ENCODE assay signal across 14 cellular contexts in the genomic region with DNA sequence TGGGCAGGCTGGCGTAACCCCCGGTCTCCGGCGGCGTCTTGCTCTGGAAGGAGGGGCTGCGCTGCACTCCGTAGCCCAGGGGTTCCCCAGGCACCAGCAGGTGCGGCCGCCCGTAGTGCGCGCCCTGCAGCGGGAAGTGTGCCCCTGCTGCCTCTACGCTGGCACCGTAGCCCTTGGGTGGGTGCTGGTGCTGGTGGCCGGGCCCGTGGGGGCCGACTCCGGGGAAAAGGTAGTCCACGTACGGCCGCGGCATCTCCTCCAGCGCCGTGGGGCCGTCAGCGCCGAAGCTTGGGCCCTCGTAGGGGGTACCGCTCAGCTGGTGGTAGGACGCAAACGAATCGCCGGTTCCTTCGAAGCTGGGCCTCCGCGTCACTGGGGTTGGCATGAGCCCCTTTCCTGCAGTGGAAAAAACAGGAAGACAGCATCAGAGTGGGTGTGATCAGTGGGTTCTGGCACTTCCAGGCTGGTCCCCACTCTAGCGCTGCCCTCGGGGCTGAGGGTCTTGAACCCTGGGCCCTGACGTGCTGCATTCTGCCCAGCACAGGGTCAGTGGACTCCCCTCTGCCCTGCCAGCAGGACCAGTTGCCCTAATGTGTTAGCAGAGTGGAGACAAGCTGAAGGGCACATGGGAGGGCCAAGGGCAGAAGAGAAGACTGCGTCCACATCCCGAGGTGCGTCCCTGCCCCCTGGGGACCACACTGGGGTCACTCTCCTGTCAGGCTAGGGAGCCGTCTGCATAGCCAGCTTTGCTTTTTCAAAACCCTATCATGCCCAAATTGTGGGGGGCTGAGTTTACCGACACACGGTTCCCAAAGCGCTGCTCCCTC.
DNase-seq lines count a peak whose midpoint lies in the region; ATAC-seq and TF ChIP-seq lines count a peak whose summit lies in the region.
"Had no signal": no experiment of that assay in that cellular context is flagged by ENCODE, and none has a peak within 500 bp of the region (broad histone marks: within the 10 kb centered on the region; RNA-seq: fewer than 3 reads in every experiment).

No MANE protein-coding gene starts in this region.

- peaks cover 10% of the 10 kb centered on the region for H3K4me1 ChIP-seq in IMR-90 (ENCODE audit: control insufficient read depth, insufficient read depth, low read length)
- peaks cover 0 to 14% (median 6%) of the 10 kb centered on the region in 9 donors for H3K4me1 ChIP-seq in heart right ventricle

- no peak overlapping the region for H2BK20ac ChIP-seq in IMR-90 (ENCODE audit: low read depth, low read length)

- H4K5ac ChIP-seq in IMR-90 (ENCODE audit: low read depth, low read length): no peak overlapping the region; the same call in 1 of the 2 replicates

- no peak overlapping the region for H3K56ac ChIP-seq in IMR-90 (ENCODE audit: extremely low read depth, insufficient read depth, low read length)

- ATAC-seq in IMR-90 (ENCODE audit: low read depth): no peak
- peak in 5 of 8 donors; percentile 20 to 54 (median 45) for ATAC-seq in heart right ventricle
- ATAC-seq in HG03095 (IDR thresholded peaks at IDR 0.05; ENCODE audit: unreplicated experiment): no peak

- no peak overlapping the region for H4K8ac ChIP-seq in IMR-90 (ENCODE audit: low read depth in 2 of 2, low read length in 2 of 2)

- no peak overlapping the region for H3K4me3 ChIP-seq in IMR-90 (ENCODE audit: insufficient read depth, low read depth, low read length)
- no peak overlapping the region for H3K4me3 ChIP-seq in heart right ventricle

- in situ Hi-C loops in IMR-90 (cut with MboI; ENCODE audit: low sequenced_read_pairs): no loop called here

- DNase-seq in IMR-90: no peak
- no peak for DNase-seq in heart right ventricle
- DNase-seq in type B pancreatic cell (ENCODE audit: extremely low spot score, unreplicated experiment): peak; percentile 60
- DNase-seq in MCF 10A (ENCODE audit: unreplicated experiment): no peak
- no peak for DNase-seq in T1000 (lab: John Stamatoyannopoulos, UW)
- DNase-seq: CD4-positive, CD25-positive, alpha-beta regulatory T cell; EL; NCI-H1436 treated with DMSO at 0.1 percent for 48 hours; NCI-H2029 treated with DMSO at 0.1 percent for 48 hours; NCI-H510A; NCI-H82; SK-N-SH had no signal

- H3K14ac ChIP-seq in IMR-90 (replicated peaks; ENCODE audit: low read depth, low read length): no peak overlapping the region

- no peak overlapping the region for H3K23ac ChIP-seq in IMR-90 (ENCODE audit: low read depth, low read length)

- H3K36me3 Mint-ChIP-seq in nephron (ENCODE audit: low read depth) (peaks cover 57% of the 10 kb centered on the region), type B pancreatic cell (peaks cover 30% of the 10 kb centered on the region), MCF 10A (ENCODE audit: insufficient read depth, unreplicated experiment) (peaks cover 52% of the 10 kb centered on the region)
- H3K36me3 Mint-ChIP-seq: CD4-positive, CD25-positive, alpha-beta regulatory T cell had no signal

- H3K9me1 ChIP-seq in IMR-90 (ENCODE audit: insufficient read depth, low read length): peaks cover 27% of the 10 kb centered on the region

- H3K9ac ChIP-seq in IMR-90 (ENCODE audit: low read depth, low read length): no peak overlapping the region
- H3K9ac ChIP-seq: SK-N-SH had no signal

- H2AFZ ChIP-seq in IMR-90 (replicated peaks; ENCODE audit: low read length, poor library complexity): peak overlapping the region; percentile 52

- no peak overlapping the region; the same call in 1 of the 2 replicates for H3K4ac ChIP-seq in IMR-90 (ENCODE audit: low read depth, low read length)

- intact Hi-C loops in IMR-90 (cut with micrococcal nuclease) (no loop called here), heart right ventricle (cut with DNase I) (loop anchor here in 1 of 10 donors (10.0 kb wide), 1 partner anchor 66 kb away; no protein-coding TSS in a partner anchor), MCF 10A (cut with micrococcal nuclease) (no loop called here)

- no peak overlapping the region; the same call in 1 of the 2 replicates for H3K18ac ChIP-seq in IMR-90 (ENCODE audit: low read depth, low read length)

- peak overlapping the region; percentile 45 for H2AK9ac ChIP-seq in IMR-90 (replicated peaks; ENCODE audit: low read depth, low read length, poor library complexity)

- TF ChIP-seq RAD21 in IMR-90 (IDR thresholded peaks at IDR 0.05; ENCODE audit: low read length): no peak

- no peaks in the 10 kb centered on the region for H3K9me3 Mint-ChIP-seq in nephron
- H3K9me3 Mint-ChIP-seq in type B pancreatic cell: no peaks in the 10 kb centered on the region
- no peaks in the 10 kb centered on the region for H3K9me3 Mint-ChIP-seq in MCF 10A (ENCODE audit: unreplicated experiment)
- H3K9me3 Mint-ChIP-seq: CD4-positive, CD25-positive, alpha-beta regulatory T cell had no signal

- H3K27ac ChIP-seq in IMR-90 (ENCODE audit: insufficient read depth, low read length) (peak overlapping the region; percentile 85; the same call in 1 of the 2 replicates), heart right ventricle (peak overlapping the region in 4 of 10 donors; percentile 12 to 57 (median 28))

- CTCF ChIA-PET in IMR-90 (lab: Yijun Ruan, JAX) (no interaction called here), MCF 10A (lab: Yijun Ruan, JAX) (no interaction called here)

- WGBS in IMR-90 (ENCODE audit: extremely low coverage in 2 of 2, insufficient read length in 1 of 2), 2 experiments: 97% methylated on average over 24 of the region's 47 CpGs; no CpG with 5 or more reads in 1 of the 2 experiments
- WGBS in heart right ventricle, 2 donors: 92 to 93% methylated on average over 47 of the region's 47 CpGs

- H3K27me3 ChIP-seq in IMR-90 (ENCODE audit: control insufficient read depth, insufficient read depth, low read length) (no peaks in the 10 kb centered on the region), heart right ventricle (no peaks in the 10 kb centered on the region)

- no peak overlapping the region; the same call in 1 of the 2 replicates for H3K4me2 ChIP-seq in IMR-90 (ENCODE audit: low read depth, low read length)
- H3K4me2 ChIP-seq: SK-N-SH had no signal

- H3K4me3 Mint-ChIP-seq in nephron: no peak overlapping the region
- no peak overlapping the region for H3K4me3 Mint-ChIP-seq in type B pancreatic cell
- no peak overlapping the region for H3K4me3 Mint-ChIP-seq in MCF 10A (ENCODE audit: unreplicated experiment)
- H3K4me3 Mint-ChIP-seq: CD4-positive, CD25-positive, alpha-beta regulatory T cell had no signal

- POLR2A ChIA-PET in IMR-90 (lab: Charles Lee; ENCODE audit: unreplicated experiment) (no interaction called here), MCF 10A (lab: Yijun Ruan, JAX) (no interaction called here)

- dilution Hi-C loops in IMR-90 (cut with HindIII; ENCODE audit: low sequenced_read_pairs, unreplicated experiment): no loop called here

- H3K36me3 ChIP-seq in IMR-90 (ENCODE audit: control insufficient read depth, insufficient read depth, low read length) (peaks cover 55% of the 10 kb centered on the region), heart right ventricle (peaks cover 4 to 83% (median 50%) of the 10 kb centered on the region in 9 donors)

- peaks cover 35 to 74% of the 10 kb centered on the region in 2 experiments for H3K79me1 ChIP-seq in IMR-90 (ENCODE audit: low read depth in 1 of 2, low read length in 2 of 2)

- TF ChIP-seq POLR2A in IMR-90 (IDR thresholded peaks at IDR 0.05; ENCODE audit: low read depth, low read length): no peak

- H3K27ac Mint-ChIP-seq in nephron: peak overlapping the region in 2 of 3 experiments; percentile 74 to 76
- no peak overlapping the region for H3K27ac Mint-ChIP-seq in type B pancreatic cell
- no peak overlapping the region for H3K27ac Mint-ChIP-seq in MCF 10A (ENCODE audit: low read depth, unreplicated experiment)
- H3K27ac Mint-ChIP-seq: CD4-positive, CD25-positive, alpha-beta regulatory T cell had no signal

- BruUV-seq in IMR-90 (replicated peaks; lab: Mats Ljungman, UMichigan): no TSS peak
- BruUV-seq in MCF 10A (replicated peaks; lab: Mats Ljungman, UMichigan): no TSS peak

- peaks cover 74% of the 10 kb centered on the region for H4K20me1 ChIP-seq in IMR-90 (ENCODE audit: insufficient read depth, low read length)

- peaks cover 3% of the 10 kb centered on the region for H3K27me3 Mint-ChIP-seq in nephron (ENCODE audit: low read depth)
- H3K27me3 Mint-ChIP-seq in type B pancreatic cell: no peaks in the 10 kb centered on the region
- no peaks in the 10 kb centered on the region for H3K27me3 Mint-ChIP-seq in MCF 10A (ENCODE audit: insufficient read depth, unreplicated experiment)

- no peak overlapping the region for H2AK5ac ChIP-seq in IMR-90 (ENCODE audit: low read depth, low read length)

- H3K4me1 Mint-ChIP-seq in nephron (peaks cover 5% of the 10 kb centered on the region), type B pancreatic cell (ENCODE audit: unreplicated experiment) (no peaks in the 10 kb centered on the region), MCF 10A (ENCODE audit: insufficient read depth, unreplicated experiment) (peaks cover 28% of the 10 kb centered on the region)
- H3K4me1 Mint-ChIP-seq: CD4-positive, CD25-positive, alpha-beta regulatory T cell had no signal

- H2BK5ac ChIP-seq in IMR-90 (ENCODE audit: low read depth, low read length, poor library complexity, severe bottlenecking): no peak overlapping the region

- TF ChIP-seq CTCF in IMR-90 (conservative IDR thresholded peaks at IDR 0.05; ENCODE audit: low read depth, low read length) (no peak), heart right ventricle (IDR thresholded peaks at IDR 0.05) (no peak), nephron (IDR thresholded peaks at IDR 0.05; ENCODE audit: unreplicated experiment in 3 of 3) (no peak), type B pancreatic cell (conservative IDR thresholded peaks at IDR 0.05) (no peak), MCF 10A (IDR thresholded peaks at IDR 0.05; ENCODE audit: unreplicated experiment) (no peak)

- H2BK15ac ChIP-seq in IMR-90 (ENCODE audit: low read depth, low read length): no peak overlapping the region

- H2BK120ac ChIP-seq in IMR-90 (ENCODE audit: low read depth, low read length): no peak overlapping the region

- H3K9me3 ChIP-seq in IMR-90 (ENCODE audit: control insufficient read depth, insufficient read depth, low read length) (no peaks in the 10 kb centered on the region), heart right ventricle (no peaks in the 10 kb centered on the region)
- H3K9me3 ChIP-seq: SK-N-SH had no signal

- no peak overlapping the region for H4K91ac ChIP-seq in IMR-90 (ENCODE audit: insufficient read depth, low read depth, low read length)

TF ChIP-seq in IMR-90, 13 proteins besides CTCF, POLR2A, EP300 and RAD21:
- no peak for TF ChIP-seq MXI1 (IDR thresholded peaks at IDR 0.05; ENCODE audit: borderline replicate concordance, low read depth, low read length)
- TF ChIP-seq CHD1 (IDR thresholded peaks at IDR 0.05; ENCODE audit: low read depth, low read length): no peak
TF ChIP-seq in IMR-90: peak in this region for 0.

Comparison
In these comparisons a context has a peak if more than half of its experiments do, and no peak if none do; other contexts are left out.
1. ATAC-seq: peak in heart right ventricle (5 of 8); none in IMR-90 (single experiment) and HG03095 (single experiment).
2. H3K27ac Mint-ChIP-seq: peak in nephron (2 of 3); none in type B pancreatic cell (single experiment) and MCF 10A (single experiment).